ENCODE assay signal across 8 cellular contexts in genomic region chr17:79835953-79836951, GRCh38. TPM values are rescaled to one million over a fixed set of nuclear protein-coding genes. Genes with fewer than 3 reads are reported as not detected.
DNase-seq lines count a peak whose midpoint lies in the region; ATAC-seq and TF ChIP-seq lines count a peak whose summit lies in the region.

No MANE protein-coding gene starts in this region.

- peaks cover 26 to 46% of the 10 kb centered on the region in 2 donors for H3K4me1 Mint-ChIP-seq in natural killer cell

- H3K9me3 Mint-ChIP-seq in natural killer cell = no peaks in the 10 kb centered on the region

- DNase-seq in NCI-H526 treated with DMSO at 0.1 percent for 48 hours (lab: John Stamatoyannopoulos, UW) (peak; percentile 95), colonic mucosa (peak; percentile 94), natural killer cell (no peak), middle frontal gyrus (ENCODE audit: extremely low spot score, low spot score) (no peak), GM10248 (ENCODE audit: extremely low spot score) (no peak)

- H3K27ac Mint-ChIP-seq in natural killer cell = peak overlapping the region in 1 of 2 donors; percentile 96

- intact Hi-C loops in colonic mucosa (cut with DNase I) = no loop called here
- intact Hi-C loops in natural killer cell (cut with micrococcal nuclease) = no loop called here

- H3K36me3 ChIP-seq in colonic mucosa = no peaks in the 10 kb centered on the region

- H3K27ac ChIP-seq in colonic mucosa = peak overlapping the region; percentile 96

- CTCF ChIA-PET in GM10248 (lab: Yijun Ruan, JAX) = interaction anchor here (0.8 to 3.3 kb wide), 15 partner anchors 10 to 134 kb away, joined by 3 to 48 read pairs (median 5); partner anchors contain the start of gene CBX8

- peaks cover 15% of the 10 kb centered on the region for H3K27me3 ChIP-seq in colonic mucosa

- peak overlapping the region; percentile 59 for H3K4me3 ChIP-seq in colonic mucosa

- peaks cover 0 to 5% of the 10 kb centered on the region in 2 donors for H3K27me3 Mint-ChIP-seq in natural killer cell (ENCODE audit: low read depth in 2 of 2)

- ATAC-seq in GM18907 (IDR thresholded peaks at IDR 0.05; ENCODE audit: unreplicated experiment) = peak; percentile 0
- no peak for ATAC-seq in natural killer cell
- no peak for ATAC-seq in GM19463 (IDR thresholded peaks at IDR 0.05; ENCODE audit: unreplicated experiment)
- ATAC-seq in HG03159 (IDR thresholded peaks at IDR 0.05; ENCODE audit: unreplicated experiment) = no peak

- peak overlapping the region; percentile 94 for H3K4me3 Mint-ChIP-seq in natural killer cell

- H3K9me3 ChIP-seq in colonic mucosa = no peaks in the 10 kb centered on the region

- H3K36me3 Mint-ChIP-seq in natural killer cell = no peaks in the 10 kb centered on the region

- POLR2A ChIA-PET in GM10248 (lab: Yijun Ruan, JAX) = interaction anchor here (0.6 to 1.8 kb wide), 4 partner anchors 32 to 90 kb away, joined by 3 to 8 read pairs (median 6); partner anchors contain the start of gene CBX8

- TF ChIP-seq CTCF in colonic mucosa (IDR thresholded peaks at IDR 0.05) = no peak
- no peak for TF ChIP-seq CTCF in natural killer cell (IDR thresholded peaks at IDR 0.05)
- TF ChIP-seq CTCF in GM10248 (IDR thresholded peaks at IDR 0.05; ENCODE audit: control extremely low read depth, extremely low read depth, low read depth, missing control alignments) = no peak

- H3K4me1 ChIP-seq in colonic mucosa = peaks cover 36% of the 10 kb centered on the region

- peak overlapping the region; percentile 64 to 96 for H3K9ac ChIP-seq in colonic mucosa (ENCODE audit: low read depth in 2 of 2, low read length in 2 of 2)

RNA-seq across cellular contexts. Expression of gene CBX4, which starts 3.0 kb away (rescaled TPM):
- total RNA-seq in colonic mucosa = 10 to 100 TPM; 10.6 to 18.1 TPM
- total RNA-seq in natural killer cell = 100 to 1,000 TPM; 147 to 220 (median 217) TPM

RNA-seq across cellular contexts. Expression of gene CBX8, which starts 39.4 kb away (rescaled TPM):
- total RNA-seq in colonic mucosa (1 to 10 TPM; 5.0 to 8.1 TPM), natural killer cell (1 to 10 TPM; 4.0 to 6.4 (median 5.8) TPM)

RNA-seq across cellular contexts. Expression of gene CBX2, which starts 58.3 kb away (rescaled TPM):
- total RNA-seq in colonic mucosa (1 to 10 TPM; 2.1 to 4.0 TPM), natural killer cell (1 to 10 TPM in 1 of 3 donors, under 1 TPM in 1, not detected in 1; 0.18 to 1.3 TPM)

Comparison
In these comparisons a context has a peak if more than half of its experiments do, and no peak if none do; other contexts are left out.
1. DNase-seq: peak in NCI-H526 treated with DMSO at 0.1 percent for 48 hours (single experiment) and colonic mucosa (single experiment); none in natural killer cell (single experiment), middle frontal gyrus (single experiment) and GM10248 (single experiment).
2. RNA of gene CBX4, which starts 3.0 kb away (total RNA-seq): 147 to 220 TPM in natural killer cell; 10.6 to 18.1 TPM in colonic mucosa; every median in the first group is over 4 times any median in the second.